In the genomic region with DNA sequence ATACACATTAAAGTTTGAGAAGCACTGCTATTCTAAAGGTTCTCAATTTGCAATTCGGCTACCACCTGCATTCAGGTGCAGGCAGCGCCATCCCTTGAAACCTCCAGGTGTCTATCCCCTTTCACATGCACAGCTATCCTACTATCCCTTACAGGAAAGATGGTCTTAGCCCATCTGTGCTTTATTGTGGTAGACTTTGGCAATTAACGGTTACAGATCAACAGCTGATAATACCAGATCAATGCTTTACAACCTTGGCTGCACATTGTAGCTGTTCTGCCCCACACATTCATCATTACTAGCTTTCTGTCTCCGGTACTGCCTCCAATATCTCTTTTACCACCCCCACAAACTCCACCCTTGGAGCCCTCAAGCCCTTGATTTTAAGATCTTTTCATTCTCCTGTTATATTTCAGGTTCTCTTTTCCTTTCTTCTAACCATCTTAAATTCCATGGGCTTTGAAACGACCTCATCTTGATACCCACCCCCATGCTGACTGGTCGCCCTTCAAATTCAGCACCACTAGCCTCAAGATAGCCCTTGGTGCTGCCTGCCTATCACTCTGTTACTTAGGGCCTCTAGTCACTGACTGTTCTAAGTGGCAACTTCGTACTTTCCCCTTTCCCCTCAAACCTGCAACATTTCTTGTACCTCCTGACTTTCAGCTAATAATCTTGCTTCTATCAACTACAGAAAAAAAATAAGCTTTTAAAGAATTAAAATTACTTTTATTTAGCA, we compare ENCODE assay signal across 23 cellular contexts. TPM values are rescaled to one million over a fixed set of nuclear protein-coding genes. Genes with fewer than 3 reads are reported as not detected.
DNase-seq lines count a peak whose midpoint lies in the region; ATAC-seq and TF ChIP-seq lines count a peak whose summit lies in the region.
"Had no signal": no experiment of that assay in that cellular context is flagged by ENCODE, and none has a peak within 500 bp of the region (broad histone marks: within the 10 kb centered on the region; RNA-seq: fewer than 3 reads in every experiment).

No MANE protein-coding gene starts in this region.

- CTCF ChIA-PET in WTC11 (lab: Charles Lee): interaction anchor here (0.9 kb wide), 1 partner anchor 134 kb away, joined by 4 read pairs; no protein-coding TSS in a partner anchor

- POLR2A ChIA-PET in WTC11 (lab: Charles Lee): no interaction called here

- TF ChIP-seq CTCF in WTC11 (IDR thresholded peaks at IDR 0.05): no peak
- TF ChIP-seq CTCF in ovary (IDR thresholded peaks at IDR 0.05): no peak
- TF ChIP-seq CTCF in mesothelial cell of epicardium (IDR thresholded peaks at IDR 0.05; ENCODE audit: unreplicated experiment): no peak

- TF ChIP-seq EP300 in ovary (IDR thresholded peaks at IDR 0.05): no peak

- H3K4me3 ChIP-seq in H7 (ENCODE audit: insufficient read depth, low read depth, low read length) (no peak overlapping the region), ovary (no peak overlapping the region)
- H3K4me3 ChIP-seq: GM23248, K562 had no signal

- H3K27me3 ChIP-seq in H7 (ENCODE audit: control insufficient read depth, insufficient read depth, low read length): no peaks in the 10 kb centered on the region
- H3K27me3 ChIP-seq in ovary: no peaks in the 10 kb centered on the region
- H3K27me3 ChIP-seq: BE2C had no signal

- TF ChIP-seq POLR2A in ovary (IDR thresholded peaks at IDR 0.05): no peak

- H3K36me3 ChIP-seq in H7 (replicated peaks; ENCODE audit: control insufficient read depth, insufficient read depth, low read length) (no peaks in the 10 kb centered on the region), ovary (no peaks in the 10 kb centered on the region)
- H3K36me3 ChIP-seq: BE2C had no signal

- H3K9me3 Mint-ChIP-seq in WTC11 (no peaks in the 10 kb centered on the region), mesothelial cell of epicardium (no peaks in the 10 kb centered on the region)

- intact Hi-C loops in ovary (cut with DNase I): no loop called here

- peaks cover 36% of the 10 kb centered on the region for H3K4me1 Mint-ChIP-seq in WTC11
- no peaks in the 10 kb centered on the region for H3K4me1 Mint-ChIP-seq in mesothelial cell of epicardium
- H3K4me1 Mint-ChIP-seq: CD4-positive, CD25-positive, alpha-beta regulatory T cell; CD8-positive, alpha-beta memory T cell had no signal

- no peaks in the 10 kb centered on the region for H3K4me1 ChIP-seq in ovary (ENCODE audit: insufficient read depth)
- H3K4me1 ChIP-seq: BE2C had no signal

- H3K27ac ChIP-seq in ovary: no peak overlapping the region
- H3K27ac ChIP-seq: GM23248, HL-60 had no signal

- H3K9me3 ChIP-seq in ovary: no peaks in the 10 kb centered on the region
- H3K9me3 ChIP-seq: BE2C had no signal

- no peaks in the 10 kb centered on the region for H3K36me3 Mint-ChIP-seq in WTC11
- H3K36me3 Mint-ChIP-seq in mesothelial cell of epicardium: peaks cover 2% of the 10 kb centered on the region
- H3K36me3 Mint-ChIP-seq: CD4-positive, CD25-positive, alpha-beta regulatory T cell; CD8-positive, alpha-beta memory T cell had no signal

- ATAC-seq in WTC11: peak; percentile 85
- ATAC-seq: K562 had no signal

- H3K4me3 Mint-ChIP-seq in WTC11 (0 out of 2 replicates have a peak overlapping the region, but pooled peaks have one; percentile 9), mesothelial cell of epicardium (no peak overlapping the region)
- H3K4me3 Mint-ChIP-seq: CD4-positive, CD25-positive, alpha-beta regulatory T cell; CD8-positive, alpha-beta memory T cell had no signal

- 72 to 74% (median 74%) methylated on average over 7 of the region's 7 CpGs for WGBS in ovary, 3 donors

- H3K27me3 Mint-ChIP-seq in WTC11 (ENCODE audit: low read depth) (no peaks in the 10 kb centered on the region), mesothelial cell of epicardium (ENCODE audit: low read depth) (no peaks in the 10 kb centered on the region)
- H3K27me3 Mint-ChIP-seq: CD4-positive, CD25-positive, alpha-beta regulatory T cell; CD8-positive, alpha-beta memory T cell had no signal

- H3K27ac Mint-ChIP-seq in WTC11 (peak overlapping the region; percentile 39; the same call in 1 of the 2 replicates), mesothelial cell of epicardium (no peak overlapping the region)
- H3K27ac Mint-ChIP-seq: CD4-positive, CD25-positive, alpha-beta regulatory T cell; CD8-positive, alpha-beta memory T cell had no signal

- DNase-seq in H7: peak; percentile 40
- peak; percentile 28 for DNase-seq in WTC11 (ENCODE audit: low spot score)
- DNase-seq in iPS DF 4.7 (ENCODE audit: extremely low read depth, low spot score): peak; percentile 9
- peak; percentile 30 for DNase-seq in iPS-NIHi7 (ENCODE audit: extremely low spot score)
- no peak for DNase-seq in ovary
- DNase-seq in mesothelial cell of epicardium (ENCODE audit: low spot score in 2 of 2, unreplicated experiment in 2 of 2): no peak
- DNase-seq in stimulated activated CD8-positive, alpha-beta memory T cell treated with anti-CD3 and anti-CD28 coated beads, Interleukin-4, amount 100 ng/mL, for 48 hours: no peak
- DNase-seq: ACHN; BE2C; C1 segment of cervical spinal cord; CD4-positive, CD25-positive, alpha-beta regulatory T cell; CD8-positive, alpha-beta memory T cell; COR-L47; DMS 273 treated with DMSO at 0.1 percent for 48 hours; DMS53; DND-41; EL; GM23248; HCEC 1CT; IMR-90 had no signal

TF ChIP-seq in WTC11, 78 proteins besides CTCF, POLR2A, EP300 and RAD21:
- TF ChIP-seq NR3C1 (CRISPR knock-in tag; conservative IDR thresholded peaks at IDR 0.05; ENCODE audit: low read depth): no peak
- TF ChIP-seq, protein P1, sequence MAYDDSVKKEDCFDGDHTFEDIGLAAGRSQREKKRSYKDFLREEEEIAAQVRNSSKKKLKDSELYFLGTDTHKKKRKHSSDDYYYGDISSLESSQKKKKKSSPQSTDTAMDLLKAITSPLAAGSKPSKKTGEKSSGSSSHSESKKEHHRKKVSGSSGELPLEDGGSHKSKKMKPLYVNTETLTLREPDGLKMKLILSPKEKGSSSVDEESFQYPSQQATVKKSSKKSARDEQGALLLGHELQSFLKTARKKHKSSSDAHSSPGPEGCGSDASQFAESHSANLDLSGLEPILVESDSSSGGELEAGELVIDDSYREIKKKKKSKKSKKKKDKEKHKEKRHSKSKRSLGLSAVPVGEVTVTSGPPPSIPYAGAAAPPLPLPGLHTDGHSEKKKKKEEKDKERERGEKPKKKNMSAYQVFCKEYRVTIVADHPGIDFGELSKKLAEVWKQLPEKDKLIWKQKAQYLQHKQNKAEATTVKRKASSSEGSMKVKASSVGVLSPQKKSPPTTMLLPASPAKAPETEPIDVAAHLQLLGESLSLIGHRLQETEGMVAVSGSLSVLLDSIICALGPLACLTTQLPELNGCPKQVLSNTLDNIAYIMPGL (CRISPR knock-in tag; IDR thresholded peaks at IDR 0.05): no peak
- TF ChIP-seq FOXJ3 (CRISPR knock-in tag; IDR thresholded peaks at IDR 0.05; ENCODE audit: borderline replicate concordance): no peak

RNA-seq across cellular contexts. Expression of a gene that starts 50.8 kb away (rescaled TPM):
- total RNA-seq in H7 (2014; rRNA removed; shearing (Covaris generic)): under 0.01 and 2.3 TPM in 2 replicates
- 0.13 to 0.64 TPM (median 0.48 TPM) in 3 replicates for total RNA-seq in WTC11 (2021)
- total RNA-seq in ovary: 10 to 100 TPM in 1 of 7 donors, 1 to 10 TPM in 6; 7.6 to 10.5 (median 8.8) TPM
- polyA plus RNA-seq in ovary: 1 to 10 TPM; 2.1 to 9.7 TPM
- total RNA-seq in mesothelial cell of epicardium: 27.0 to 28.5 TPM (median 27.7 TPM) in 3 replicates
- total RNA-seq: CD8-positive, alpha-beta memory T cell; G401; K562 had no signal
- polyA plus RNA-seq: K562 had no signal

Comparison
In these comparisons a context has a peak if more than half of its experiments do, and no peak if none do; other contexts are left out.
1. DNase-seq: peak in H7 (single experiment), WTC11 (single experiment), iPS DF 4.7 (single experiment) and iPS-NIHi7 (single experiment); none in ovary (0 of 5), mesothelial cell of epicardium (0 of 2) and stimulated activated CD8-positive, alpha-beta memory T cell treated with anti-CD3 and anti-CD28 coated beads, Interleukin-4, amount 100 ng/mL, for 48 hours (single experiment).